Comparison of ENCODE assay signal across 1 cellular context in the genomic region with DNA sequence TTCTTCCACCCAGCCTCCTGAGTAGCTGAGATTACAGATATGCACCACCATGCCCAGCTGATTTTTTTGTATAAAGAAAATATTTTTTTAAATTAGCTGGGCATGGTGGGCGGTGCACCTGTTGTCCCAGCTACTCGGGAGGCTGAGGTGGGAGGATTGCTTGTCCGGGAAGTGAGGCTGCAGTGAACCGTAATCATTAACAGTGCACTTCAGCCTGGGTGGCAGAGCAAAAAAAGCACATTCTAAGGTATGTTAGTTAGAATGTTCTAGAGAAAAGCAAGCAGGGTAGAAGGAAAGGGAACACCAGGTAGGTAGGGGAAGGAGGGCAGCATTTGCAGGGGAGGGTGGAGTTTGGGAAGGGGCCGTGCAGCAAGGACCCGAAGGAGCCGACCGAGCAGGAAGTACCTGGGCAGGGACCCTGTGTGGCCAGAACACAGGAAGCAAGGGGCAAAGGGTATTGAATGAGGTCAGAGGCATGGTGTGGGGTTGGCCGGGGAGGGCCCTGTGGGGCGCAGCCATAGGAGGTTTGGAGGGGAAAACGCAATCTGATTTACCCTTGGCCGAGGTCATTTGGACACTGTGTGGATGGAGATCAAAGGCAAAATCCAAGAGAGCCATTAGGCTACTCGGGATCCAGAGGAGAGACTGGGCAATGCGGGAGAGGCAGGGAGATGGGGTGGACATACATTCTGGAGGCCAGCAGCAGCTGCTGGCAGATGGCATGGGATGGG.
TF ChIP-seq lines count a peak whose summit lies in the region.

No MANE protein-coding gene starts in this region.

TF ChIP-seq in K562, 482 proteins besides CTCF, POLR2A, EP300 and RAD21:
- no peak for TF ChIP-seq NCOA6 (IDR thresholded peaks at IDR 0.05)
- TF ChIP-seq CHCHD3 (CRISPR knock-in tag; IDR thresholded peaks at IDR 0.05), result no peak
- no peak for TF ChIP-seq MAZ (CRISPR knock-in tag; conservative IDR thresholded peaks at IDR 0.05 in 1 of 2, IDR thresholded peaks at IDR 0.05 in 1 of 2)
- no peak for TF ChIP-seq PTRF (tag; IDR thresholded peaks at IDR 0.05)
- TF ChIP-seq, protein P1, sequence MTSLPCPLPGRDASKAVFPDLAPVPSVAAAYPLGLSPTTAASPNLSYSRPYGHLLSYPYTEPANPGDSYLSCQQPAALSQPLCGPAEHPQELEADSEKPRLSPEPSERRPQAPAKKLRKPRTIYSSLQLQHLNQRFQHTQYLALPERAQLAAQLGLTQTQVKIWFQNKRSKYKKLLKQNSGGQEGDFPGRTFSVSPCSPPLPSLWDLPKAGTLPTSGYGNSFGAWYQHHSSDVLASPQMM (CRISPR knock-in tag; IDR thresholded peaks at IDR 0.05), result no peak
- no peak for TF ChIP-seq ZFP36 (IDR thresholded peaks at IDR 0.05; ENCODE audit: low read depth, low read length, partially characterized antibody)
- TF ChIP-seq, protein P2, sequence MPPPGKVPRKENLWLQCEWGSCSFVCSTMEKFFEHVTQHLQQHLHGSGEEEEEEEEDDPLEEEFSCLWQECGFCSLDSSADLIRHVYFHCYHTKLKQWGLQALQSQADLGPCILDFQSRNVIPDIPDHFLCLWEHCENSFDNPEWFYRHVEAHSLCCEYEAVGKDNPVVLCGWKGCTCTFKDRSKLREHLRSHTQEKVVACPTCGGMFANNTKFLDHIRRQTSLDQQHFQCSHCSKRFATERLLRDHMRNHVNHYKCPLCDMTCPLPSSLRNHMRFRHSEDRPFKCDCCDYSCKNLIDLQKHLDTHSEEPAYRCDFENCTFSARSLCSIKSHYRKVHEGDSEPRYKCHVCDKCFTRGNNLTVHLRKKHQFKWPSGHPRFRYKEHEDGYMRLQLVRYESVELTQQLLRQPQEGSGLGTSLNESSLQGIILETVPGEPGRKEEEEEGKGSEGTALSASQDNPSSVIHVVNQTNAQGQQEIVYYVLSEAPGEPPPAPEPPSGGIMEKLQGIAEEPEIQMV (tag; conservative IDR thresholded peaks at IDR 0.05; ENCODE audit: low read depth), result no peak
- TF ChIP-seq NCOA1 (IDR thresholded peaks at IDR 0.05; ENCODE audit: low read depth), result no peak
- TF ChIP-seq, protein P3, sequence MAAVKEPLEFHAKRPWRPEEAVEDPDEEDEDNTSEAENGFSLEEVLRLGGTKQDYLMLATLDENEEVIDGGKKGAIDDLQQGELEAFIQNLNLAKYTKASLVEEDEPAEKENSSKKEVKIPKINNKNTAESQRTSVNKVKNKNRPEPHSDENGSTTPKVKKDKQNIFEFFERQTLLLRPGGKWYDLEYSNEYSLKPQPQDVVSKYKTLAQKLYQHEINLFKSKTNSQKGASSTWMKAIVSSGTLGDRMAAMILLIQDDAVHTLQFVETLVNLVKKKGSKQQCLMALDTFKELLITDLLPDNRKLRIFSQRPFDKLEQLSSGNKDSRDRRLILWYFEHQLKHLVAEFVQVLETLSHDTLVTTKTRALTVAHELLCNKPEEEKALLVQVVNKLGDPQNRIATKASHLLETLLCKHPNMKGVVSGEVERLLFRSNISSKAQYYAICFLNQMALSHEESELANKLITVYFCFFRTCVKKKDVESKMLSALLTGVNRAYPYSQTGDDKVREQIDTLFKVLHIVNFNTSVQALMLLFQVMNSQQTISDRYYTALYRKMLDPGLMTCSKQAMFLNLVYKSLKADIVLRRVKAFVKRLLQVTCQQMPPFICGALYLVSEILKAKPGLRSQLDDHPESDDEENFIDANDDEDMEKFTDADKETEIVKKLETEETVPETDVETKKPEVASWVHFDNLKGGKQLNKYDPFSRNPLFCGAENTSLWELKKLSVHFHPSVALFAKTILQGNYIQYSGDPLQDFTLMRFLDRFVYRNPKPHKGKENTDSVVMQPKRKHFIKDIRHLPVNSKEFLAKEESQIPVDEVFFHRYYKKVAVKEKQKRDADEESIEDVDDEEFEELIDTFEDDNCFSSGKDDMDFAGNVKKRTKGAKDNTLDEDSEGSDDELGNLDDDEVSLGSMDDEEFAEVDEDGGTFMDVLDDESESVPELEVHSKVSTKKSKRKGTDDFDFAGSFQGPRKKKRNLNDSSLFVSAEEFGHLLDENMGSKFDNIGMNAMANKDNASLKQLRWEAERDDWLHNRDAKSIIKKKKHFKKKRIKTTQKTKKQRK (IDR thresholded peaks at IDR 0.05; ENCODE audit: borderline replicate concordance, low read depth, low read length), result no peak
